Comparison of ENCODE assay signal across 11 cellular contexts in genomic region chr5:132444841-132445639, GRCh38. TPM values are rescaled to one million over a fixed set of nuclear protein-coding genes. Genes with fewer than 3 reads are reported as not detected.
DNase-seq lines count a peak whose midpoint lies in the region; ATAC-seq and TF ChIP-seq lines count a peak whose summit lies in the region.
"Had no signal": no experiment of that assay in that cellular context is flagged by ENCODE, and none has a peak within 500 bp of the region (broad histone marks: within the 10 kb centered on the region; RNA-seq: fewer than 3 reads in every experiment).

No MANE protein-coding gene starts in this region.

- no peaks in the 10 kb centered on the region for H3K27me3 ChIP-seq in CD4-positive, alpha-beta memory T cell (ENCODE audit: insufficient read depth, low read length)
- H3K27me3 ChIP-seq in psoas muscle (ENCODE audit: insufficient read depth in 3 of 3, low read length in 2 of 3): no peaks in the 10 kb centered on the region

- H3K4me3 ChIP-seq in CD4-positive, alpha-beta memory T cell (ENCODE audit: low read length in 2 of 2): no peak overlapping the region
- no peak overlapping the region for H3K4me3 ChIP-seq in psoas muscle
- no peak overlapping the region for H3K4me3 ChIP-seq in OCI-LY7 (ENCODE audit: low read depth, low read length, poor library complexity, severe bottlenecking)

- POLR2A ChIA-PET in CD4-positive, alpha-beta memory T cell (lab: Charles Lee; ENCODE audit: partially characterized antibody): interaction anchor here (0.6 to 17.3 kb wide), 8 partner anchors 7 to 45 kb away, joined by 3 to 267 read pairs (median 7); no protein-coding TSS in a partner anchor
- POLR2A ChIA-PET in OCI-LY7 (lab: Charles Lee): interaction anchor here (1.0 kb wide), 1 partner anchor 11 kb away, joined by 3 read pairs; no protein-coding TSS in a partner anchor

- no peak overlapping the region for H3K4me2 ChIP-seq in OCI-LY7 (ENCODE audit: low read length)

- H3K36me3 ChIP-seq in CD4-positive, alpha-beta memory T cell (ENCODE audit: insufficient read depth, low read length): peaks cover 20% of the 10 kb centered on the region
- no peaks in the 10 kb centered on the region for H3K36me3 ChIP-seq in psoas muscle (ENCODE audit: insufficient read depth in 1 of 2, low read depth in 1 of 2)
- no peaks in the 10 kb centered on the region; the same call in 1 of the 2 replicates for H3K36me3 ChIP-seq in OCI-LY7 (ENCODE audit: insufficient read depth, low read length)

- TF ChIP-seq CTCF in psoas muscle (IDR thresholded peaks at IDR 0.05) (no peak), OCI-LY7 (conservative IDR thresholded peaks at IDR 0.05; ENCODE audit: low read length) (no peak)

- peak overlapping the region in 6 of 8 donors; percentile 20 to 42 (median 28) for H3K4me3 Mint-ChIP-seq in CD4-positive, alpha-beta memory T cell
- H3K4me3 Mint-ChIP-seq: CD14-positive monocyte had no signal

- H3K27ac Mint-ChIP-seq in CD4-positive, alpha-beta memory T cell: peak overlapping the region; percentile 62 to 82 (median 78)

- no peak overlapping the region for H2AFZ ChIP-seq in OCI-LY7 (ENCODE audit: low read length)

- no peaks in the 10 kb centered on the region for H3K79me2 ChIP-seq in OCI-LY7 (ENCODE audit: insufficient read depth, low read depth, low read length)

- H3K27me3 Mint-ChIP-seq in CD4-positive, alpha-beta memory T cell: no peaks in the 10 kb centered on the region

- no peak overlapping the region for H3K27ac ChIP-seq in CD4-positive, alpha-beta memory T cell (ENCODE audit: low read depth, low read length)
- peak overlapping the region; percentile 44 for H3K27ac ChIP-seq in psoas muscle
- no peak overlapping the region for H3K27ac ChIP-seq in OCI-LY7 (ENCODE audit: low read depth, low read length, poor library complexity, severe bottlenecking)

- no peak for TF ChIP-seq EP300 in Ishikawa (IDR thresholded peaks at IDR 0.05; ENCODE audit: borderline replicate concordance)

- peaks cover 57 to 99% (median 83%) of the 10 kb centered on the region in 4 donors for H3K4me1 Mint-ChIP-seq in CD4-positive, alpha-beta memory T cell

- peaks cover 93% of the 10 kb centered on the region for H3K4me1 ChIP-seq in CD4-positive, alpha-beta memory T cell (ENCODE audit: insufficient read depth, low read length)
- H3K4me1 ChIP-seq in psoas muscle: peaks cover 31% of the 10 kb centered on the region
- peaks cover 14% of the 10 kb centered on the region for H3K4me1 ChIP-seq in OCI-LY7 (ENCODE audit: insufficient read depth, low read length, poor library complexity, severe bottlenecking)

- WGBS in psoas muscle, 3 donors: 91 to 95% (median 93%) methylated on average over 5 of the region's 5 CpGs

- no peaks in the 10 kb centered on the region for H3K9me3 Mint-ChIP-seq in CD4-positive, alpha-beta memory T cell

- no peak for DNase-seq in CD4-positive, alpha-beta memory T cell
- DNase-seq in psoas muscle (no peak), medulla oblongata (ENCODE audit: extremely low spot score) (no peak), OCI-LY7 (ENCODE audit: low spot score) (no peak), NCI-H1694 (lab: John Stamatoyannopoulos, UW) (no peak)
- DNase-seq: amygdala, NCI-H1694 treated with DMSO at 0.1 percent for 48 hours had no signal

- H4K20me1 ChIP-seq in OCI-LY7 (ENCODE audit: insufficient read depth, low read length): no peaks in the 10 kb centered on the region

- CTCF ChIA-PET in CD4-positive, alpha-beta memory T cell (lab: Charles Lee; ENCODE audit: partially characterized antibody): no interaction called here
- CTCF ChIA-PET in OCI-LY7 (lab: Charles Lee; ENCODE audit: unreplicated experiment): no interaction called here

- ATAC-seq in esophagus mucosa: peak; percentile 96
- no peak for ATAC-seq in psoas muscle
- no peak for ATAC-seq in GM21360 (IDR thresholded peaks at IDR 0.05; ENCODE audit: unreplicated experiment)

- no TSS peak for BruUV-seq in OCI-LY7 (replicated peaks; lab: Mats Ljungman, UMichigan)

- no peak for TF ChIP-seq RAD21 in Ishikawa (IDR thresholded peaks at IDR 0.05; ENCODE audit: low read depth)

- H3K9me3 ChIP-seq in CD4-positive, alpha-beta memory T cell (ENCODE audit: control insufficient read depth in 1 of 2, low read length in 2 of 2): no peaks in the 10 kb centered on the region
- H3K9me3 ChIP-seq in psoas muscle (no peaks in the 10 kb centered on the region), OCI-LY7 (ENCODE audit: low read length) (no peaks in the 10 kb centered on the region)

- H3K9me2 ChIP-seq in OCI-LY7 (ENCODE audit: insufficient read depth, low read length): no peaks in the 10 kb centered on the region

- intact Hi-C loops in CD4-positive, alpha-beta memory T cell (cut with micrococcal nuclease): no loop called here
- intact Hi-C loops in psoas muscle (cut with DNase I): no loop called here
- intact Hi-C loops in OCI-LY7 (cut with micrococcal nuclease; ENCODE audit: unreplicated experiment): no loop called here

- H3K36me3 Mint-ChIP-seq in CD4-positive, alpha-beta memory T cell: peaks cover 40 to 55% of the 10 kb centered on the region in 2 donors

TF ChIP-seq in Ishikawa, 13 proteins besides CTCF, POLR2A, EP300 and RAD21:
- no peak for TF ChIP-seq TAF1 (IDR thresholded peaks at IDR 0.05; ENCODE audit: low read depth)
- peak; percentile 47; the same call in 1 of the 2 replicates for TF ChIP-seq MAX (IDR thresholded peaks at IDR 0.05)
- TF ChIP-seq TCF12 (IDR thresholded peaks at IDR 0.05; ENCODE audit: low read depth): peak; percentile 41
- TF ChIP-seq FOXM1 (IDR thresholded peaks at IDR 0.05; ENCODE audit: borderline replicate concordance, low read depth): 0 out of 2 replicates have a peak, but pooled peaks have one; percentile 39

RNA-seq across cellular contexts. Expression of gene IRF1, which starts 45.5 kb away (rescaled TPM):
- 100 to 1,000 TPM; 192 to 202 TPM for total RNA-seq in CD4-positive, alpha-beta memory T cell
- 100 to 1,000 TPM; 192 to 237 TPM for polyA plus RNA-seq in CD4-positive, alpha-beta memory T cell
- 9.1 TPM for total RNA-seq in esophagus mucosa
- 10 to 100 TPM in 3 of 4 donors, 1 to 10 TPM in 1; 5.5 to 18.8 (median 13.7) TPM for total RNA-seq in psoas muscle
- polyA plus RNA-seq in psoas muscle: 10 to 100 TPM in 1 of 3 donors, 1 to 10 TPM in 2; 4.7 to 11.8 (median 4.9) TPM
- 25.9 and 39.4 TPM in 2 replicates for total RNA-seq in OCI-LY7 (2014; rRNA removed; shearing (Covaris generic))
- 24.8 and 32.3 TPM in 2 replicates for total RNA-seq in OCI-LY7 (2022)

Comparison
In these comparisons a context has a peak if more than half of its experiments do, and no peak if none do; other contexts are left out.
1. RNA of gene IRF1, which starts 45.5 kb away (total RNA-seq): 192 to 202 TPM in CD4-positive, alpha-beta memory T cell; 24.8 to 39.4 TPM in OCI-LY7, 5.5 to 18.8 TPM in psoas muscle and 9.1 TPM in esophagus mucosa (single experiment); every median in the first group is over 4 times any median in the second.